29 cellular contexts compared by ENCODE assay signal in the genomic region with DNA sequence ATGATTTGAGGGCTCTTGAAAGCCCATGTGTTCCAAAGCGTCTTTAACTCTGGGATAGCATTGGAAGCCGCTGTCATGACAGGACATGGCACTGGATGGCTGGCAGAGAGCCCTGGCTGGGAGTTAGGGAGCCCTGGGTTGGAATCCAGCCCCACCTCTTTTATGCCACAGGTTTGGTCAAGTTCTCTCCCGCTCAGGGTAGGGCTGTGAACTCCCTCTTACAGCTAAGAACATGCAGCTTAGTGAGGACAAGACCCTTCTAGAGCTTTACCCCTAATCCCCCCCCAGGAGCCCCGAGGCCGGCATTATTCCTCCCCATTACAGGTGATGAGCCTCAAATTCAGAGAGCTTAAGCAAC. TPM values are rescaled to one million over a fixed set of nuclear protein-coding genes. Genes with fewer than 3 reads are reported as not detected.
DNase-seq lines count a peak whose midpoint lies in the region; ATAC-seq, FAIRE-seq and TF ChIP-seq lines count a peak whose summit lies in the region.
"Had no signal": no experiment of that assay in that cellular context is flagged by ENCODE, and none has a peak within 500 bp of the region (broad histone marks: within the 10 kb centered on the region; RNA-seq: fewer than 3 reads in every experiment).

No MANE protein-coding gene starts in this region.

- dilution Hi-C loops in keratinocyte (cut with MboI; ENCODE audit: extremely low pct_ligation_motif_present, low sequenced_read_pairs): no loop called here

- H2BK12ac ChIP-seq in H9 (ENCODE audit: insufficient read length, low read depth, low read length): no peak overlapping the region

- CTCF ChIA-PET in WTC11 (lab: Charles Lee): interaction anchor here (0.6 to 10.1 kb wide), 10 partner anchors 13 to 42 kb away, joined by 3 to 147 read pairs (median 4); a partner anchor contains a TSS

- H3K23ac ChIP-seq in H9 (ENCODE audit: insufficient read length, low read depth, low read length): no peak overlapping the region

- no peak overlapping the region for H2BK15ac ChIP-seq in H9 (ENCODE audit: low read depth, low read length)

- no peak overlapping the region for H3K4ac ChIP-seq in H9 (ENCODE audit: low read depth, low read length)

- H2AFZ ChIP-seq in H9 (ENCODE audit: low read length) (no peak overlapping the region), keratinocyte (ENCODE audit: control insufficient read depth, low read length) (no peak overlapping the region)

- H4K5ac ChIP-seq in H9 (ENCODE audit: insufficient read length, low read depth, low read length): no peak overlapping the region

- DNase-seq in H9: no peak
- no peak for DNase-seq in WTC11 (ENCODE audit: low spot score)
- DNase-seq in keratinocyte (ENCODE audit: low read depth, low spot score): no peak
- no peak for DNase-seq in sigmoid colon
- DNase-seq in activated CD8-positive, alpha-beta memory T cell treated with anti-CD3 and anti-CD28 coated beads, Interleukin-2, amount 50 U/mL, for 4 hours: no peak
- DNase-seq in HuH-7.5 (ENCODE audit: low spot score): no peak
- DNase-seq in NCI-H774 (lab: John Stamatoyannopoulos, UW): no peak
- DNase-seq: activated CD4-positive, alpha-beta memory T cell treated with anti-CD3 and anti-CD28 coated beads for 36 hours; adrenal gland; dermis blood vessel endothelial cell; EL; hippocampal formation; MM.1S; NCI-H2171 treated with DMSO at 0.1 percent for 48 hours; NCI-H69; SIG-M5; stimulated activated CD4-positive, alpha-beta T cell treated with anti-CD3 and anti-CD28 coated beads, Interleukin-4, amount 100 ng/mL, for 4 hours; T-helper 17 cell had no signal

- POLR2A ChIA-PET in WTC11 (lab: Charles Lee): interaction anchor here (1.1 kb wide), 1 partner anchor 47 kb away, joined by 3 read pairs; a partner anchor contains a TSS

- no peak overlapping the region for H2BK120ac ChIP-seq in H9 (ENCODE audit: low read depth, low read length, poor library complexity, severe bottlenecking)

- no peaks in the 10 kb centered on the region for H4K20me1 ChIP-seq in H9 (ENCODE audit: control insufficient read depth, insufficient read depth, insufficient read length)
- H4K20me1 ChIP-seq in keratinocyte (ENCODE audit: control insufficient read depth, extremely low read depth, insufficient read depth, low read length): no peaks in the 10 kb centered on the region

- no peak overlapping the region for H3K18ac ChIP-seq in H9 (ENCODE audit: insufficient read length, low read depth, low read length)

- H3K4me1 Mint-ChIP-seq in H9: peaks cover 31 to 37% of the 10 kb centered on the region in 2 experiments
- H3K4me1 Mint-ChIP-seq in WTC11: peaks cover 31% of the 10 kb centered on the region

- H2BK5ac ChIP-seq in H9 (ENCODE audit: insufficient read length, low read length): no peak overlapping the region

- H3K79me1 ChIP-seq in H9 (ENCODE audit: insufficient read depth, low read depth, low read length, poor library complexity, severe bottlenecking): no peaks in the 10 kb centered on the region

- H3K4me3 Mint-ChIP-seq in H9 (no peak overlapping the region), WTC11 (no peak overlapping the region)
- H3K4me3 Mint-ChIP-seq: activated CD4-positive, alpha-beta memory T cell treated with anti-CD3 and anti-CD28 coated beads for 36 hours; memory B cell; T-helper 17 cell had no signal

- H3K27ac ChIP-seq in H9 (ENCODE audit: insufficient read length, low read depth, low read length) (no peak overlapping the region), keratinocyte (ENCODE audit: control insufficient read depth, insufficient read depth, low read length) (no peak overlapping the region), sigmoid colon (peak overlapping the region; percentile 73 to 95 (median 80))
- H3K27ac ChIP-seq: adrenal gland, C4-2B, cardiac muscle cell had no signal

- H3K4me1 ChIP-seq in H9 (ENCODE audit: insufficient read depth, low read length) (peaks cover 3% of the 10 kb centered on the region; the same call in 1 of the 2 replicates), keratinocyte (ENCODE audit: control insufficient read depth, extremely low read depth, insufficient read depth, low read length) (peaks cover 60% of the 10 kb centered on the region), sigmoid colon (peaks cover 0 to 43% (median 41%) of the 10 kb centered on the region in 4 donors)
- H3K4me1 ChIP-seq: adrenal gland had no signal

- no peak overlapping the region for H3K56ac ChIP-seq in H9 (ENCODE audit: insufficient read length, low read depth, low read length)

- no peak for TF ChIP-seq CTCF in H9 (conservative IDR thresholded peaks at IDR 0.05)
- no peak for TF ChIP-seq CTCF in WTC11 (IDR thresholded peaks at IDR 0.05)
- TF ChIP-seq CTCF in keratinocyte (optimal IDR thresholded peaks at IDR 0.05 in 1 of 3, IDR thresholded peaks at IDR 0.05 in 1 of 3, conservative IDR thresholded peaks at IDR 0.05 in 1 of 3; ENCODE audit: extremely low read depth in 1 of 3, insufficient read depth in 2 of 3, low read length in 3 of 3): no peak
- TF ChIP-seq CTCF in sigmoid colon (IDR thresholded peaks at IDR 0.05): no peak

- no peak overlapping the region for H4K91ac ChIP-seq in H9 (ENCODE audit: insufficient read length, low read depth, low read length)

- no peak overlapping the region for H3K4me2 ChIP-seq in H9 (ENCODE audit: insufficient read depth, insufficient read length, low read length)
- H3K4me2 ChIP-seq in keratinocyte (ENCODE audit: control insufficient read depth, extremely low read depth, insufficient read depth, low read depth, low read length): peak overlapping the region; percentile 65

- no peaks in the 10 kb centered on the region for H3K27me3 ChIP-seq in H9 (ENCODE audit: insufficient read depth, low read length)
- no peaks in the 10 kb centered on the region for H3K27me3 ChIP-seq in keratinocyte (ENCODE audit: control insufficient read depth, extremely low read depth, insufficient read depth, low read length)
- no peaks in the 10 kb centered on the region for H3K27me3 ChIP-seq in sigmoid colon
- H3K27me3 ChIP-seq: adrenal gland, cardiac muscle cell had no signal

- H3K23me2 ChIP-seq in H9 (ENCODE audit: insufficient read length, low read depth, low read length, poor library complexity, severe bottlenecking): no peaks in the 10 kb centered on the region

- H3K9me3 ChIP-seq in H9 (ENCODE audit: control insufficient read depth, low read depth, low read length) (no peaks in the 10 kb centered on the region), keratinocyte (ENCODE audit: control insufficient read depth, low read depth, low read length) (no peaks in the 10 kb centered on the region), sigmoid colon (no peaks in the 10 kb centered on the region)
- H3K9me3 ChIP-seq: adrenal gland had no signal

- H3K9ac ChIP-seq in H9 (ENCODE audit: extremely low read depth, insufficient read length, low read length) (no peak overlapping the region), keratinocyte (ENCODE audit: control insufficient read depth, extremely low read depth, insufficient read depth, low read length) (no peak overlapping the region)

- no CpG with 5 or more reads among the region's 5 CpGs for WGBS in H9 (ENCODE audit: extremely low coverage, insufficient read length, low lambda C conversion rate)
- 75 to 90% methylated on average over 5 of the region's 5 CpGs for WGBS in sigmoid colon, 2 donors

- no peaks in the 10 kb centered on the region; a peak in 1 of 7 replicates for H3K36me3 Mint-ChIP-seq in H9 (ENCODE audit: insufficient read depth in 1 of 3, low read depth in 3 of 3)
- no peaks in the 10 kb centered on the region for H3K36me3 Mint-ChIP-seq in WTC11
- H3K36me3 Mint-ChIP-seq: activated CD4-positive, alpha-beta memory T cell treated with anti-CD3 and anti-CD28 coated beads for 36 hours; memory B cell had no signal

- H2BK20ac ChIP-seq in H9 (ENCODE audit: low read depth, low read length, poor library complexity, severe bottlenecking): no peak overlapping the region

- no peaks in the 10 kb centered on the region for H3K36me3 ChIP-seq in keratinocyte (ENCODE audit: control insufficient read depth in 2 of 2, extremely low read depth in 1 of 2, insufficient read depth in 2 of 2, low read length in 2 of 2)
- H3K36me3 ChIP-seq in sigmoid colon: peaks cover 0 to 10% (median 0%) of the 10 kb centered on the region in 4 donors
- H3K36me3 ChIP-seq: adrenal gland, cardiac muscle cell had no signal

- TF ChIP-seq EP300 in sigmoid colon (IDR thresholded peaks at IDR 0.05): no peak

- FAIRE-seq in keratinocyte (lab: Jason Lieb, UNC): peak; percentile 84
- FAIRE-seq: D721Med, frontal cortex had no signal

- ATAC-seq in WTC11 (no peak), GM21515 (IDR thresholded peaks at IDR 0.05; ENCODE audit: unreplicated experiment) (no peak)
- ATAC-seq: T-helper 17 cell had no signal

- H3T11ph ChIP-seq in H9 (ENCODE audit: low read length): no peak overlapping the region

- no peak overlapping the region for H4K8ac ChIP-seq in H9 (replicated peaks; ENCODE audit: insufficient read length, low read depth, low read length)

- intact Hi-C loops in sigmoid colon (cut with DNase I): no loop called here

- H3K4me3 ChIP-seq in keratinocyte (ENCODE audit: control insufficient read depth in 2 of 3, extremely low read depth in 1 of 3, insufficient read depth in 2 of 3, low read depth in 1 of 3, low read length in 3 of 3) (no peak overlapping the region), sigmoid colon (no peak overlapping the region)
- H3K4me3 ChIP-seq: adrenal gland, cardiac muscle cell had no signal

- H3K14ac ChIP-seq in H9 (ENCODE audit: insufficient read depth, low read length): 0 out of 2 replicates have a peak overlapping the region, but pooled peaks have one; percentile 21

- H2AK5ac ChIP-seq in H9 (ENCODE audit: insufficient read length, low read length): no peak overlapping the region

- H3K79me2 ChIP-seq in H9 (ENCODE audit: insufficient read depth, low read length) (no peaks in the 10 kb centered on the region), keratinocyte (ENCODE audit: control insufficient read depth, insufficient read depth, low read length) (no peaks in the 10 kb centered on the region)

- no peaks in the 10 kb centered on the region for H3K9me1 ChIP-seq in keratinocyte (ENCODE audit: control insufficient read depth, extremely low read depth, insufficient read depth, low read length)

- peak overlapping the region; percentile 34 to 68 (median 65); a peak in 2 of 7 replicates for H3K27ac Mint-ChIP-seq in H9
- peak overlapping the region; percentile 13; the same call in 1 of the 2 replicates for H3K27ac Mint-ChIP-seq in WTC11
- H3K27ac Mint-ChIP-seq: activated CD4-positive, alpha-beta memory T cell treated with anti-CD3 and anti-CD28 coated beads for 36 hours; memory B cell; T-helper 17 cell had no signal

- no peaks in the 10 kb centered on the region for H3K9me3 Mint-ChIP-seq in H9
- H3K9me3 Mint-ChIP-seq in WTC11: no peaks in the 10 kb centered on the region
- H3K9me3 Mint-ChIP-seq: activated CD4-positive, alpha-beta memory T cell treated with anti-CD3 and anti-CD28 coated beads for 36 hours; memory B cell had no signal

- H3K27me3 Mint-ChIP-seq in H9 (ENCODE audit: low read depth): no peaks in the 10 kb centered on the region
- no peaks in the 10 kb centered on the region for H3K27me3 Mint-ChIP-seq in WTC11 (ENCODE audit: low read depth)

- TF ChIP-seq POLR2A in sigmoid colon (IDR thresholded peaks at IDR 0.05): no peak

RNA-seq across cellular contexts. Expression of a gene that starts 37.2 kb away (rescaled TPM):
- 5.8 and 6.0 TPM in 2 replicates for total RNA-seq in H9 (2021)
- 6.7 to 11.6 TPM (median 11.2 TPM) in 3 replicates for total RNA-seq in WTC11 (2021)
- polyA plus RNA-seq in keratinocyte: 0.59 to 3.1 TPM (median 1.1 TPM) in 3 replicates
- polyA plus RNA-seq in keratinocyte (2011; ENCODE audit: low read depth): 1.3 TPM
- 0.47 and 0.83 TPM in 2 replicates for polyA plus RNA-seq in keratinocyte (2011; cell fraction: cytosol; rRNA removed)
- 2.0 and 3.3 TPM in 2 replicates for polyA plus RNA-seq in keratinocyte (2011; cell fraction: nucleus; rRNA removed)
- 0.63 and 1.9 TPM in 2 replicates for polyA plus RNA-seq in keratinocyte (2012; ENCODE audit: low replicate concordance)
- polyA minus RNA-seq in keratinocyte: 0.89 to 3.5 TPM (median 1.3 TPM) in 3 replicates
- polyA minus RNA-seq in keratinocyte (2011; cell fraction: cytosol; rRNA and poly(A)+ RNA removed): 2.7 TPM
- 2.5 and 4.5 TPM in 2 replicates for polyA minus RNA-seq in keratinocyte (2011; cell fraction: nucleus; rRNA and poly(A)+ RNA removed)
- total RNA-seq in sigmoid colon: 100 to 1,000 TPM in 1 of 4 donors, 10 to 100 TPM in 3; 60.0 to 147 (median 65.5) TPM
- polyA plus RNA-seq in sigmoid colon: 1 to 10 TPM in 1 of 3 donors, under 1 TPM in 2; 0.46 to 3.4 (median 0.60) TPM
- total RNA-seq: activated CD4-positive, alpha-beta memory T cell treated with anti-CD3 and anti-CD28 coated beads for 36 hours; T-helper 17 cell had no signal

RNA-seq across cellular contexts. Expression of a gene that starts 39.1 kb away (rescaled TPM):
- total RNA-seq in H9 (2021) (not detected in 2 replicates), WTC11 (2021) (not detected in 3 replicates), sigmoid colon (not detected)
- polyA plus RNA-seq in keratinocyte (not detected in 3 replicates), sigmoid colon (not detected)
- polyA plus RNA-seq in keratinocyte (2011; ENCODE audit: low read depth): not detected
- not detected in 2 replicates for polyA plus RNA-seq in keratinocyte (2011; cell fraction: cytosol; rRNA removed)
- not detected in 2 replicates for polyA plus RNA-seq in keratinocyte (2011; cell fraction: nucleus; rRNA removed)
- not detected in 2 replicates for polyA plus RNA-seq in keratinocyte (2012; ENCODE audit: low replicate concordance)
- not detected in 3 replicates for polyA minus RNA-seq in keratinocyte
- polyA minus RNA-seq in keratinocyte (2011; cell fraction: cytosol; rRNA and poly(A)+ RNA removed): not detected
- not detected in 2 replicates for polyA minus RNA-seq in keratinocyte (2011; cell fraction: nucleus; rRNA and poly(A)+ RNA removed)
- total RNA-seq: activated CD4-positive, alpha-beta memory T cell treated with anti-CD3 and anti-CD28 coated beads for 36 hours; adrenal gland; cardiac muscle cell; dermis blood vessel endothelial cell; epithelial cell of proximal tubule; frontal cortex; kidney epithelial cell; OCI-LY7; pulmonary artery endothelial cell; T-helper 17 cell; urinary bladder had no signal
- polyA plus RNA-seq: cardiac muscle cell, urinary bladder had no signal

RNA-seq across cellular contexts. Expression of a gene that starts 43.0 kb away (rescaled TPM):
- total RNA-seq in H9 (2021) (98.9 and 99.3 TPM in 2 replicates), WTC11 (2021) (164 to 222 TPM (median 218 TPM) in 3 replicates), sigmoid colon (1 to 10 TPM; 1.2 to 3.0 (median 2.0) TPM)
- polyA plus RNA-seq in keratinocyte (1.1 to 1.9 TPM (median 1.8 TPM) in 3 replicates), sigmoid colon (1 to 10 TPM in 1 of 3 donors, under 1 TPM in 2; 0.60 to 1.8 (median 0.69) TPM)
- polyA plus RNA-seq in keratinocyte (2011; ENCODE audit: low read depth): 0.76 TPM
- polyA plus RNA-seq in keratinocyte (2011; cell fraction: cytosol; rRNA removed): 0.60 and 0.69 TPM in 2 replicates
- 5.9 and 6.4 TPM in 2 replicates for polyA plus RNA-seq in keratinocyte (2011; cell fraction: nucleus; rRNA removed)
- 0.91 and 1.5 TPM in 2 replicates for polyA plus RNA-seq in keratinocyte (2012; ENCODE audit: low replicate concordance)
- polyA minus RNA-seq in keratinocyte: 3.9 to 8.4 TPM (median 8.1 TPM) in 3 replicates
- 0.96 TPM for polyA minus RNA-seq in keratinocyte (2011; cell fraction: cytosol; rRNA and poly(A)+ RNA removed)
- polyA minus RNA-seq in keratinocyte (2011; cell fraction: nucleus; rRNA and poly(A)+ RNA removed): 4.2 and 7.4 TPM in 2 replicates

RNA-seq across cellular contexts. Expression of a gene that starts 47.6 kb away (rescaled TPM):
- 1,840 and 1,901 TPM in 2 replicates for total RNA-seq in H9 (2021)
- 1,710 to 1,958 TPM (median 1,927 TPM) in 3 replicates for total RNA-seq in WTC11 (2021)
- 2,334 to 5,073 TPM (median 3,325 TPM) in 3 replicates for polyA plus RNA-seq in keratinocyte
- 2,668 TPM for polyA plus RNA-seq in keratinocyte (2011; ENCODE audit: low read depth)
- 894 and 1,713 TPM in 2 replicates for polyA plus RNA-seq in keratinocyte (2011; cell fraction: cytosol; rRNA removed)
- 508 and 737 TPM in 2 replicates for polyA plus RNA-seq in keratinocyte (2011; cell fraction: nucleus; rRNA removed)
- 3,012 and 3,893 TPM in 2 replicates for polyA plus RNA-seq in keratinocyte (2012; ENCODE audit: low replicate concordance)
- polyA minus RNA-seq in keratinocyte: 341 to 1,372 TPM (median 505 TPM) in 3 replicates
- 894 TPM for polyA minus RNA-seq in keratinocyte (2011; cell fraction: cytosol; rRNA and poly(A)+ RNA removed)
- 127 TPM in 2 replicates for polyA minus RNA-seq in keratinocyte (2011; cell fraction: nucleus; rRNA and poly(A)+ RNA removed)
- 1,000 to 10,000 TPM; 1,773 to 4,392 (median 3,675) TPM for total RNA-seq in sigmoid colon
- polyA plus RNA-seq in sigmoid colon: 1,000 to 10,000 TPM; 3,565 to 4,971 (median 3,954) TPM

RNA-seq across cellular contexts. Expression of a gene that starts 47.8 kb away (rescaled TPM):
- total RNA-seq in H9 (2021) (67.7 and 68.9 TPM in 2 replicates), WTC11 (2021) (40.0 to 47.2 TPM (median 40.5 TPM) in 3 replicates), sigmoid colon (10 to 100 TPM; 16.9 to 26.2 (median 24.5) TPM)
- polyA plus RNA-seq in keratinocyte (79.5 to 107 TPM (median 102 TPM) in 3 replicates), sigmoid colon (10 to 100 TPM; 57.7 to 70.3 (median 65.7) TPM)
- 193 TPM for polyA plus RNA-seq in keratinocyte (2011; ENCODE audit: low read depth)
- 97.3 and 103 TPM in 2 replicates for polyA plus RNA-seq in keratinocyte (2011; cell fraction: cytosol; rRNA removed)
- polyA plus RNA-seq in keratinocyte (2011; cell fraction: nucleus; rRNA removed): 58.9 and 80.7 TPM in 2 replicates
- polyA plus RNA-seq in keratinocyte (2012; ENCODE audit: low replicate concordance): 88.5 and 126 TPM in 2 replicates
- 13.2 to 34.9 TPM (median 23.4 TPM) in 3 replicates for polyA minus RNA-seq in keratinocyte
- polyA minus RNA-seq in keratinocyte (2011; cell fraction: cytosol; rRNA and poly(A)+ RNA removed): 41.1 TPM
- 11.7 and 14.9 TPM in 2 replicates for polyA minus RNA-seq in keratinocyte (2011; cell fraction: nucleus; rRNA and poly(A)+ RNA removed)

Comparison
In these comparisons a context has a peak if more than half of its experiments do, and no peak if none do; other contexts are left out.
1. H3K27ac ChIP-seq: peak in sigmoid colon (4 of 4); none in H9 (single experiment) and keratinocyte (single experiment).
2. RNA of a gene that starts 43.0 kb away (total RNA-seq): 164 to 222 TPM in WTC11 and 98.9 to 99.3 TPM in H9; 1.2 to 3.0 TPM in sigmoid colon; every median in the first group is over 10 times any median in the second.